Comparison of ENCODE assay signal across 1 cellular context in the genomic region with DNA sequence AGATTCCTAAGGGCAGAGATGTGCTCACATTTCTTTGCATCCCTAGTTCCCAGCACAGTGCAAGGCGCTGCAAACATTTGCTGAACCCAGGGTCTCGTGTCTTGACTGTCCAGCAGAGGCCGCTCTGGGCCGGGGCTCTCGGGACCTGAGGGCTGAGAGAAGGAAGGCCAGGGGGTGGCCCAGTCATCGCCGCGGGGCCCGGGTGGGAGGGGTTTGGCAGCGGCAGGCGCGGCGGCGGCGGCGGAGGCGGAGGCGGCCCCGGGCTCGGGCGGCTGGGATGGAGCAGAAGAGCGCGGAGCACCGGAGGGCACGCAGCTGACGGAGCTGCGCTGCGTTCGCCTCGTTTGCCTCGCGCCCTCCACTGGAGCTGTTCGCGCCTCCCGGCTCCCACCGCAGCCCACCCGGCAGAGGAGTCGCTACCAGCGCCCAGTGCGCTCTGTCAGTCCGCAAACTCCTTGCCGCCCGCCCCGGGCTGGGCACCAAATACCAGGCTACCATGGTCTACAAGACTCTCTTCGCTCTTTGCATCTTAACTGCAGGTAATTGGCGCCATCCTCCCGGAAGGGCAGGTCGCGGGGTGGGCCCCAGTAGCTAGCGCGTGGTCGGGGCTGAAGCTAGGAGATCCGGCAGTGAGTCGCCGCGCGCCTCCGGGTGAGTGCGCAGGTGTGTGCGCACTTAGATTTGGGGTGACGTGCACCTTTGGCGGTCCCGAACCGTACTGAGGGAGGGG.
TF ChIP-seq lines count a peak whose summit lies in the region.

A gene with protein sequence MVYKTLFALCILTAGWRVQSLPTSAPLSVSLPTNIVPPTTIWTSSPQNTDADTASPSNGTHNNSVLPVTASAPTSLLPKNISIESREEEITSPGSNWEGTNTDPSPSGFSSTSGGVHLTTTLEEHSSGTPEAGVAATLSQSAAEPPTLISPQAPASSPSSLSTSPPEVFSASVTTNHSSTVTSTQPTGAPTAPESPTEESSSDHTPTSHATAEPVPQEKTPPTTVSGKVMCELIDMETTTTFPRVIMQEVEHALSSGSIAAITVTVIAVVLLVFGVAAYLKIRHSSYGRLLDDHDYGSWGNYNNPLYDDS (plus strand): TSS at position 285 of the 730 bp plus-strand sequence. CDS start 212 bp downstream, at position 497.

TF ChIP-seq in HEK293, 187 proteins besides CTCF, POLR2A, EP300 and RAD21 (continued from another document and continues in another):
- no peak for TF ChIP-seq PATZ1 (tag by site-specific recombination; IDR thresholded peaks at IDR 0.05)
- TF ChIP-seq, protein P1, sequence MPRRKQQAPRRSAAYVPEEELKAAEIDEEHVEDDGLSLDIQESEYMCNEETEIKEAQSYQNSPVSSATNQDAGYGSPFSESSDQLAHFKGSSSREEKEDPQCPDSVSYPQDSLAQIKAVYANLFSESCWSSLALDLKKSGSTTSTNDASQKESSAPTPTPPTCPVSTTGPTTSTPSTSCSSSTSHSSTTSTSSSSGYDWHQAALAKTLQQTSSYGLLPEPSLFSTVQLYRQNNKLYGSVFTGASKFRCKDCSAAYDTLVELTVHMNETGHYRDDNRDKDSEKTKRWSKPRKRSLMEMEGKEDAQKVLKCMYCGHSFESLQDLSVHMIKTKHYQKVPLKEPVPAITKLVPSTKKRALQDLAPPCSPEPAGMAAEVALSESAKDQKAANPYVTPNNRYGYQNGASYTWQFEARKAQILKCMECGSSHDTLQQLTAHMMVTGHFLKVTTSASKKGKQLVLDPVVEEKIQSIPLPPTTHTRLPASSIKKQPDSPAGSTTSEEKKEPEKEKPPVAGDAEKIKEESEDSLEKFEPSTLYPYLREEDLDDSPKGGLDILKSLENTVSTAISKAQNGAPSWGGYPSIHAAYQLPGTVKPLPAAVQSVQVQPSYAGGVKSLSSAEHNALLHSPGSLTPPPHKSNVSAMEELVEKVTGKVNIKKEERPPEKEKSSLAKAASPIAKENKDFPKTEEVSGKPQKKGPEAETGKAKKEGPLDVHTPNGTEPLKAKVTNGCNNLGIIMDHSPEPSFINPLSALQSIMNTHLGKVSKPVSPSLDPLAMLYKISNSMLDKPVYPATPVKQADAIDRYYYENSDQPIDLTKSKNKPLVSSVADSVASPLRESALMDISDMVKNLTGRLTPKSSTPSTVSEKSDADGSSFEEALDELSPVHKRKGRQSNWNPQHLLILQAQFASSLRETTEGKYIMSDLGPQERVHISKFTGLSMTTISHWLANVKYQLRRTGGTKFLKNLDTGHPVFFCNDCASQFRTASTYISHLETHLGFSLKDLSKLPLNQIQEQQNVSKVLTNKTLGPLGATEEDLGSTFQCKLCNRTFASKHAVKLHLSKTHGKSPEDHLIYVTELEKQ (tag by site-specific recombination; IDR thresholded peaks at IDR 0.05; ENCODE audit: borderline replicate concordance), result no peak
- TF ChIP-seq ZBTB8A (tag by site-specific recombination; IDR thresholded peaks at IDR 0.05), result peak; percentile 90
- no peak for TF ChIP-seq ZNF747 (tag by site-specific recombination; IDR thresholded peaks at IDR 0.05)
- TF ChIP-seq, protein P2, sequence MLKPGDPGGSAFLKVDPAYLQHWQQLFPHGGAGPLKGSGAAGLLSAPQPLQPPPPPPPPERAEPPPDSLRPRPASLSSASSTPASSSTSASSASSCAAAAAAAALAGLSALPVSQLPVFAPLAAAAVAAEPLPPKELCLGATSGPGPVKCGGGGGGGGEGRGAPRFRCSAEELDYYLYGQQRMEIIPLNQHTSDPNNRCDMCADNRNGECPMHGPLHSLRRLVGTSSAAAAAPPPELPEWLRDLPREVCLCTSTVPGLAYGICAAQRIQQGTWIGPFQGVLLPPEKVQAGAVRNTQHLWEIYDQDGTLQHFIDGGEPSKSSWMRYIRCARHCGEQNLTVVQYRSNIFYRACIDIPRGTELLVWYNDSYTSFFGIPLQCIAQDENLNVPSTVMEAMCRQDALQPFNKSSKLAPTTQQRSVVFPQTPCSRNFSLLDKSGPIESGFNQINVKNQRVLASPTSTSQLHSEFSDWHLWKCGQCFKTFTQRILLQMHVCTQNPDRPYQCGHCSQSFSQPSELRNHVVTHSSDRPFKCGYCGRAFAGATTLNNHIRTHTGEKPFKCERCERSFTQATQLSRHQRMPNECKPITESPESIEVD (tag by site-specific recombination; IDR thresholded peaks at IDR 0.05), result no peak
- TF ChIP-seq HOXA7 (CRISPR knock-in tag; IDR thresholded peaks at IDR 0.05; ENCODE audit: borderline replicate concordance), result no peak
- TF ChIP-seq ZNF645 (tag by site-specific recombination; IDR thresholded peaks at IDR 0.05), result no peak
- no peak for TF ChIP-seq ZNF626 (tag by site-specific recombination; IDR thresholded peaks at IDR 0.05)
- no peak for TF ChIP-seq ZNF639 (tag by site-specific recombination; IDR thresholded peaks at IDR 0.05)
- no peak for TF ChIP-seq ZNF776 (tag by site-specific recombination; IDR thresholded peaks at IDR 0.05; ENCODE audit: borderline replicate concordance)
- no peak for TF ChIP-seq ZNF704 (tag by site-specific recombination; IDR thresholded peaks at IDR 0.05)
- TF ChIP-seq ZNF843 (tag by site-specific recombination; IDR thresholded peaks at IDR 0.05), result 0 out of 2 replicates have a peak, but pooled peaks have one; percentile 16
- TF ChIP-seq SP2 (tag by site-specific recombination; IDR thresholded peaks at IDR 0.05), result peak; percentile 19; the same call in 1 of the 2 replicates
- TF ChIP-seq ZFP3 (tag by site-specific recombination; IDR thresholded peaks at IDR 0.05; ENCODE audit: low read depth), result no peak
- TF ChIP-seq, protein P3, sequence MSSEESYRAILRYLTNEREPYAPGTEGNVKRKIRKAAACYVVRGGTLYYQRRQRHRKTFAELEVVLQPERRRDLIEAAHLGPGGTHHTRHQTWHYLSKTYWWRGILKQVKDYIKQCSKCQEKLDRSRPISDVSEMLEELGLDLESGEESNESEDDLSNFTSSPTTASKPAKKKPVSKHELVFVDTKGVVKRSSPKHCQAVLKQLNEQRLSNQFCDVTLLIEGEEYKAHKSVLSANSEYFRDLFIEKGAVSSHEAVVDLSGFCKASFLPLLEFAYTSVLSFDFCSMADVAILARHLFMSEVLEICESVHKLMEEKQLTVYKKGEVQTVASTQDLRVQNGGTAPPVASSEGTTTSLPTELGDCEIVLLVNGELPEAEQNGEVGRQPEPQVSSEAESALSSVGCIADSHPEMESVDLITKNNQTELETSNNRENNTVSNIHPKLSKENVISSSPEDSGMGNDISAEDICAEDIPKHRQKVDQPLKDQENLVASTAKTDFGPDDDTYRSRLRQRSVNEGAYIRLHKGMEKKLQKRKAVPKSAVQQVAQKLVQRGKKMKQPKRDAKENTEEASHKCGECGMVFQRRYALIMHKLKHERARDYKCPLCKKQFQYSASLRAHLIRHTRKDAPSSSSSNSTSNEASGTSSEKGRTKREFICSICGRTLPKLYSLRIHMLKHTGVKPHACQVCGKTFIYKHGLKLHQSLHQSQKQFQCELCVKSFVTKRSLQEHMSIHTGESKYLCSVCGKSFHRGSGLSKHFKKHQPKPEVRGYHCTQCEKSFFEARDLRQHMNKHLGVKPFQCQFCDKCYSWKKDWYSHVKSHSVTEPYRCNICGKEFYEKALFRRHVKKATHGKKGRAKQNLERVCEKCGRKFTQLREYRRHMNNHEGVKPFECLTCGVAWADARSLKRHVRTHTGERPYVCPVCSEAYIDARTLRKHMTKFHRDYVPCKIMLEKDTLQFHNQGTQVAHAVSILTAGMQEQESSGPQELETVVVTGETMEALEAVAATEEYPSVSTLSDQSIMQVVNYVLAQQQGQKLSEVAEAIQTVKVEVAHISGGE (tag by site-specific recombination; conservative IDR thresholded peaks at IDR 0.05; ENCODE audit: low read depth), result peak; percentile 26
- TF ChIP-seq ZNF350 (tag by site-specific recombination; IDR thresholded peaks at IDR 0.05), result no peak
- TF ChIP-seq, protein P4, sequence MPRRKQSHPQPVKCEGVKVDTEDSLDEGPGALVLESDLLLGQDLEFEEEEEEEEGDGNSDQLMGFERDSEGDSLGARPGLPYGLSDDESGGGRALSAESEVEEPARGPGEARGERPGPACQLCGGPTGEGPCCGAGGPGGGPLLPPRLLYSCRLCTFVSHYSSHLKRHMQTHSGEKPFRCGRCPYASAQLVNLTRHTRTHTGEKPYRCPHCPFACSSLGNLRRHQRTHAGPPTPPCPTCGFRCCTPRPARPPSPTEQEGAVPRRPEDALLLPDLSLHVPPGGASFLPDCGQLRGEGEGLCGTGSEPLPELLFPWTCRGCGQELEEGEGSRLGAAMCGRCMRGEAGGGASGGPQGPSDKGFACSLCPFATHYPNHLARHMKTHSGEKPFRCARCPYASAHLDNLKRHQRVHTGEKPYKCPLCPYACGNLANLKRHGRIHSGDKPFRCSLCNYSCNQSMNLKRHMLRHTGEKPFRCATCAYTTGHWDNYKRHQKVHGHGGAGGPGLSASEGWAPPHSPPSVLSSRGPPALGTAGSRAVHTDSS (tag by site-specific recombination; IDR thresholded peaks at IDR 0.05), result no peak
- TF ChIP-seq ZBTB10 (tag by site-specific recombination; IDR thresholded peaks at IDR 0.05), result peak; percentile 61; the same call in 1 of the 2 replicates
- no peak for TF ChIP-seq ZNF311 (tag by site-specific recombination; IDR thresholded peaks at IDR 0.05; ENCODE audit: borderline replicate concordance)
- TF ChIP-seq ZNF266 (tag by site-specific recombination; IDR thresholded peaks at IDR 0.05; ENCODE audit: low read depth), result no peak
- TF ChIP-seq HOXC10 (CRISPR knock-in tag; IDR thresholded peaks at IDR 0.05), result no peak
- TF ChIP-seq ZNF585B (tag by site-specific recombination; IDR thresholded peaks at IDR 0.05), result no peak
- TF ChIP-seq ZNF24 (tag by site-specific recombination; IDR thresholded peaks at IDR 0.05), result 0 out of 2 replicates have a peak, but pooled peaks have one; percentile 31
- no peak for TF ChIP-seq ZNF777 (tag by site-specific recombination; IDR thresholded peaks at IDR 0.05; ENCODE audit: borderline replicate concordance)
- no peak for TF ChIP-seq ZNF146 (tag by site-specific recombination; IDR thresholded peaks at IDR 0.05)
- TF ChIP-seq RBAK (tag by site-specific recombination; IDR thresholded peaks at IDR 0.05), result no peak
- TF ChIP-seq ZNF133 (tag by site-specific recombination; IDR thresholded peaks at IDR 0.05), result no peak
- TF ChIP-seq ZNF214 (tag by site-specific recombination; IDR thresholded peaks at IDR 0.05; ENCODE audit: borderline replicate concordance), result no peak
- no peak for TF ChIP-seq YY1 (tag by site-specific recombination; IDR thresholded peaks at IDR 0.05)
- peak; percentile 68; the same call in 1 of the 2 replicates for TF ChIP-seq ZNF660 (tag by site-specific recombination; IDR thresholded peaks at IDR 0.05)
- TF ChIP-seq ZNF174 (tag by site-specific recombination; IDR thresholded peaks at IDR 0.05), result no peak
- no peak for TF ChIP-seq ZNF2 (tag by site-specific recombination; IDR thresholded peaks at IDR 0.05)
- TF ChIP-seq ZNF112 (tag by site-specific recombination; IDR thresholded peaks at IDR 0.05), result no peak
- no peak for TF ChIP-seq ZNF521 (tag by site-specific recombination; IDR thresholded peaks at IDR 0.05)
- TF ChIP-seq SP7 (tag by site-specific recombination; IDR thresholded peaks at IDR 0.05), result peak; percentile 29
